8 cellular contexts compared by ENCODE assay signal in genomic region chr9:127569819-127570401, GRCh38. TPM values are rescaled to one million over a fixed set of nuclear protein-coding genes. Genes with fewer than 3 reads are reported as not detected.
DNase-seq lines count a peak whose midpoint lies in the region; ATAC-seq, FAIRE-seq and TF ChIP-seq lines count a peak whose summit lies in the region.

No MANE protein-coding gene starts in this region.

- H3K27me3 Mint-ChIP-seq in activated CD4-positive, alpha-beta T cell treated with anti-CD3 and anti-CD28 coated beads, Interleukin-2, amount 10 ng/mL, durations not matched to agents 24 days and 14 days = no peaks in the 10 kb centered on the region
- no peaks in the 10 kb centered on the region for H3K27me3 Mint-ChIP-seq in type B pancreatic cell

- TF ChIP-seq EP300 in GM12878 (IDR thresholded peaks at IDR 0.05; ENCODE audit: borderline replicate concordance in 1 of 2, control insufficient read depth in 1 of 2, low read depth in 2 of 2, low read length in 2 of 2) = no peak

- H3K9me3 ChIP-seq in GM12878 (replicated peaks; ENCODE audit: control insufficient read depth, insufficient read depth, low read length) (no peaks in the 10 kb centered on the region), liver (ENCODE audit: control insufficient read depth in 4 of 4, low read length in 3 of 4) (no peaks in the 10 kb centered on the region)

- intact Hi-C loops in activated CD4-positive, alpha-beta T cell treated with anti-CD3 and anti-CD28 coated beads, Interleukin-2, amount 10 ng/mL, durations not matched to agents 24 days and 14 days (cut with micrococcal nuclease) = loop anchor here (2.0 kb wide), 1 partner anchor 39 kb away; no protein-coding TSS in a partner anchor
- intact Hi-C loops in GM12878 (cut with micrococcal nuclease; ENCODE audit: unreplicated experiment) = no loop called here

- H3K4me1 Mint-ChIP-seq in activated CD4-positive, alpha-beta T cell treated with anti-CD3 and anti-CD28 coated beads, Interleukin-2, amount 10 ng/mL, durations not matched to agents 24 days and 14 days = peaks cover 48% of the 10 kb centered on the region
- H3K4me1 Mint-ChIP-seq in type B pancreatic cell (ENCODE audit: unreplicated experiment) = peaks cover 33% of the 10 kb centered on the region

- H4K20me1 ChIP-seq in GM12878 (ENCODE audit: control insufficient read depth, insufficient read depth) = no peaks in the 10 kb centered on the region

- RAD21 ChIA-PET in GM12878 (lab: Charles Lee; ENCODE audit: unreplicated experiment) = no interaction called here

- TF ChIP-seq CTCF in GM12878 (IDR thresholded peaks at IDR 0.05 in 2 of 3, conservative IDR thresholded peaks at IDR 0.05 in 1 of 3; ENCODE audit: control insufficient read depth in 2 of 3, extremely low read depth in 1 of 3, insufficient read depth in 1 of 3, low read depth in 3 of 3, low read length in 3 of 3) (no peak), liver (IDR thresholded peaks at IDR 0.05; ENCODE audit: low read depth, low read length, missing input control) (no peak), type B pancreatic cell (conservative IDR thresholded peaks at IDR 0.05) (no peak)

- ATAC-seq in GM12878 (peak; percentile 66), GM19455 (IDR thresholded peaks at IDR 0.05; ENCODE audit: unreplicated experiment) (no peak), HG02938 (IDR thresholded peaks at IDR 0.05; ENCODE audit: unreplicated experiment) (no peak)

- H3K4me2 ChIP-seq in GM12878 (ENCODE audit: control insufficient read depth, insufficient read depth) = peak overlapping the region; percentile 90

- in situ Hi-C loops in GM12878 (cut with MboI) = no loop called here

- peak overlapping the region; percentile 89 for H3K4me3 Mint-ChIP-seq in activated CD4-positive, alpha-beta T cell treated with anti-CD3 and anti-CD28 coated beads, Interleukin-2, amount 10 ng/mL, durations not matched to agents 24 days and 14 days
- peak overlapping the region; percentile 90 for H3K4me3 Mint-ChIP-seq in type B pancreatic cell

- no peak for TF ChIP-seq POLR2A in GM12878 (IDR thresholded peaks at IDR 0.05; ENCODE audit: low read depth, low read length)

- CTCF ChIA-PET in GM12878 (lab: Yijun Ruan, JAX) = no interaction called here

- TF ChIP-seq RAD21 in GM12878 (IDR thresholded peaks at IDR 0.05; ENCODE audit: insufficient read depth, low read depth, low read length) = no peak
- no peak for TF ChIP-seq RAD21 in liver (IDR thresholded peaks at IDR 0.05)

- peak; percentile 83 for DNase-seq in activated CD4-positive, alpha-beta T cell treated with anti-CD3 and anti-CD28 coated beads, Interleukin-2, amount 10 ng/mL, durations not matched to agents 24 days and 14 days
- no peak for DNase-seq in activated CD4-positive, alpha-beta T cell treated with anti-CD3 and anti-CD28 coated beads for 1 hour
- peak; percentile 89 for DNase-seq in NCI-H345 treated with DMSO at 0.1 percent for 48 hours (lab: John Stamatoyannopoulos, UW; ENCODE audit: unreplicated experiment)
- no peak for DNase-seq in GM12878 (ENCODE audit: low read depth, low spot score)
- no peak for DNase-seq in type B pancreatic cell (ENCODE audit: extremely low spot score, unreplicated experiment)

- no peak for FAIRE-seq in GM12878 (lab: Jason Lieb, UNC)

- H3K36me3 ChIP-seq in GM12878 (ENCODE audit: control insufficient read depth in 2 of 2, insufficient read depth in 2 of 2, low read length in 1 of 2) (no peaks in the 10 kb centered on the region), liver (ENCODE audit: control insufficient read depth in 4 of 4, insufficient read depth in 3 of 4, low read depth in 1 of 4, low read length in 3 of 4) (peaks cover 0 to 2% (median 0%) of the 10 kb centered on the region in 4 donors)

- H3K4me3 ChIP-seq in GM12878 = peak overlapping the region; percentile 70
- peak overlapping the region in 1 of 3 donors; percentile 76 for H3K4me3 ChIP-seq in liver (ENCODE audit: low read depth in 1 of 3, low read length in 3 of 3)

- H3K36me3 Mint-ChIP-seq in activated CD4-positive, alpha-beta T cell treated with anti-CD3 and anti-CD28 coated beads, Interleukin-2, amount 10 ng/mL, durations not matched to agents 24 days and 14 days (ENCODE audit: low read depth) = peaks cover 2% of the 10 kb centered on the region
- no peaks in the 10 kb centered on the region for H3K36me3 Mint-ChIP-seq in type B pancreatic cell

- WGBS in GM12878 (ENCODE audit: insufficient coverage, insufficient replicate concordance, low lambda C conversion rate, missing lambda C conversion rate) = 56% methylated on average over 5 of the region's 5 CpGs
- 45% methylated on average over 5 of the region's 5 CpGs for whole genome bisulfite sequencing in liver

- H3K79me2 ChIP-seq in GM12878 (ENCODE audit: control insufficient read depth, insufficient read depth, low read length) = no peaks in the 10 kb centered on the region

- peak overlapping the region; percentile 52; the same call in 1 of the 2 replicates for H3K9ac ChIP-seq in GM12878 (ENCODE audit: control insufficient read depth, insufficient read depth, low read length)
- H3K9ac ChIP-seq in liver (ENCODE audit: low read depth in 1 of 2, low read length in 2 of 2) = peak overlapping the region in 1 of 2 donors; percentile 19

- no peak overlapping the region for H3K27ac ChIP-seq in GM12878 (ENCODE audit: control insufficient read depth, insufficient read depth)
- H3K27ac ChIP-seq in liver (ENCODE audit: low read depth in 1 of 2, low read length in 2 of 2) = peak overlapping the region; percentile 72 to 75

- SMC1A ChIA-PET in GM12878 (lab: Charles Lee; ENCODE audit: uncharacterized antibody, unreplicated experiment) = no interaction called here

- H3K27ac Mint-ChIP-seq in activated CD4-positive, alpha-beta T cell treated with anti-CD3 and anti-CD28 coated beads, Interleukin-2, amount 10 ng/mL, durations not matched to agents 24 days and 14 days = peak overlapping the region; percentile 91
- H3K27ac Mint-ChIP-seq in type B pancreatic cell = peak overlapping the region; percentile 99

- H2AFZ ChIP-seq in GM12878 (ENCODE audit: control insufficient read depth, low read depth, low read length) = peak overlapping the region; percentile 89

- BruUV-seq in GM12878 (replicated peaks; lab: Mats Ljungman, UMichigan) = no TSS peak

- H3K4me1 ChIP-seq in GM12878 (ENCODE audit: control insufficient read depth, insufficient read depth, low read length) = peaks cover 12% of the 10 kb centered on the region
- peaks cover 10 to 34% (median 25%) of the 10 kb centered on the region in 4 donors for H3K4me1 ChIP-seq in liver (ENCODE audit: control insufficient read depth in 4 of 4, insufficient read depth in 4 of 4, low read length in 3 of 4)

- no peaks in the 10 kb centered on the region for H3K9me3 Mint-ChIP-seq in activated CD4-positive, alpha-beta T cell treated with anti-CD3 and anti-CD28 coated beads, Interleukin-2, amount 10 ng/mL, durations not matched to agents 24 days and 14 days
- no peaks in the 10 kb centered on the region for H3K9me3 Mint-ChIP-seq in type B pancreatic cell

- POLR2A ChIA-PET in GM12878 (lab: Charles Lee) = no interaction called here

- H3K27me3 ChIP-seq in GM12878 (replicated peaks in 1 of 2; ENCODE audit: control insufficient read depth in 2 of 2, insufficient read depth in 2 of 2, low read length in 1 of 2) (peaks cover 0 to 5% of the 10 kb centered on the region in 2 experiments; a peak in 2 of 4 replicates), liver (ENCODE audit: control insufficient read depth in 4 of 4, insufficient read depth in 4 of 4, low read length in 3 of 4) (no peaks in the 10 kb centered on the region)

TF ChIP-seq in liver, 16 proteins besides CTCF, POLR2A, EP300 and RAD21:
- TF ChIP-seq GABPA (IDR thresholded peaks at IDR 0.05 in 1 of 2, conservative IDR thresholded peaks at IDR 0.05 in 1 of 2) = no peak
- no peak for TF ChIP-seq FOXA2 (IDR thresholded peaks at IDR 0.05)
- TF ChIP-seq HNF4G (IDR thresholded peaks at IDR 0.05) = no peak
- TF ChIP-seq RXRA (IDR thresholded peaks at IDR 0.05) = no peak
- TF ChIP-seq ATF3 (IDR thresholded peaks at IDR 0.05) = no peak

RNA-seq across cellular contexts. Expression of gene STXBP1, which starts 42.2 kb away (rescaled TPM):
- 26.5 and 31.1 TPM in 2 replicates for total RNA-seq in activated CD4-positive, alpha-beta T cell treated with anti-CD3 and anti-CD28 coated beads, Interleukin-2, amount 10 ng/mL, durations not matched to agents 24 days and 14 days
- not detected in 2 replicates for total RNA-seq in GM12878 (2013; cell fraction: nucleolus; rRNA removed)
- 0.44 TPM in 1 of 2 replicates, not detected in the other for total RNA-seq in GM12878 (2014; rRNA removed)
- 0.31 TPM in 1 of 2 replicates, not detected in the other for total RNA-seq in GM12878 (2014; rRNA removed; fragmentation: Illumina TruSeq; extraction: Trizol)
- total RNA-seq in GM12878 (2021) = 0.24 and 0.85 TPM in 2 replicates
- polyA plus RNA-seq in GM12878 (2011; ENCODE audit: low read depth) = 0.13 TPM
- 0.08 and 0.20 TPM in 2 replicates for polyA plus RNA-seq in GM12878 (2011; rRNA removed)
- polyA plus RNA-seq in GM12878 (2011; cell fraction: cytosol; rRNA removed) = 0.17 and 0.24 TPM in 2 replicates
- polyA plus RNA-seq in GM12878 (2011; cell fraction: nucleus; rRNA removed) = 0.12 and 0.26 TPM in 2 replicates
- 0.35 and 0.79 TPM in 2 replicates for polyA plus RNA-seq in GM12878 (2012)
- polyA plus RNA-seq in GM12878 (2014; fragmentation: Illumina TruSeq; extraction: Trizol) = 0.09 and 1.5 TPM in 2 replicates
- polyA plus RNA-seq in GM12878 (2014; fragmentation: Nextera tagmentation; extraction: Ambion mirVana) = under 1 TPM in 1 of 2 experiments, not detected in 1; 0.31 TPM
- polyA plus RNA-seq in GM12878 (2014; rRNA removed) = 0.06 TPM in 1 of 2 replicates, not detected in the other
- polyA plus RNA-seq in GM12878 (2016; fragmentation: Nextera tagmentation; extraction: Ambion mirVana) = under 1 TPM; 0.40 to 0.62 TPM
- not detected in 2 replicates for polyA minus RNA-seq in GM12878 (2011; rRNA and poly(A)+ RNA removed)
- 0.62 and 1.2 TPM in 2 replicates for polyA minus RNA-seq in GM12878 (2011; cell fraction: cytosol; rRNA and poly(A)+ RNA removed)
- 0.10 and 0.12 TPM in 2 replicates for polyA minus RNA-seq in GM12878 (2011; cell fraction: nucleus; rRNA and poly(A)+ RNA removed)
- total RNA-seq in liver = 1 to 10 TPM; 1.7 to 4.6 TPM
- 1 to 10 TPM; 2.2 to 2.3 TPM for polyA plus RNA-seq in liver
- 43.1 and 48.8 TPM in 2 replicates for total RNA-seq in type B pancreatic cell (ENCODE audit: low replicate concordance)

Comparison
In these comparisons a context has a peak if more than half of its experiments do, and no peak if none do; other contexts are left out.
1. DNase-seq: peak in activated CD4-positive, alpha-beta T cell treated with anti-CD3 and anti-CD28 coated beads, Interleukin-2, amount 10 ng/mL, durations not matched to agents 24 days and 14 days (single experiment) and NCI-H345 treated with DMSO at 0.1 percent for 48 hours (single experiment); none in activated CD4-positive, alpha-beta T cell treated with anti-CD3 and anti-CD28 coated beads for 1 hour (single experiment), GM12878 (single experiment) and type B pancreatic cell (single experiment).